ENCODE assay signal across 8 cellular contexts in the genomic region with DNA sequence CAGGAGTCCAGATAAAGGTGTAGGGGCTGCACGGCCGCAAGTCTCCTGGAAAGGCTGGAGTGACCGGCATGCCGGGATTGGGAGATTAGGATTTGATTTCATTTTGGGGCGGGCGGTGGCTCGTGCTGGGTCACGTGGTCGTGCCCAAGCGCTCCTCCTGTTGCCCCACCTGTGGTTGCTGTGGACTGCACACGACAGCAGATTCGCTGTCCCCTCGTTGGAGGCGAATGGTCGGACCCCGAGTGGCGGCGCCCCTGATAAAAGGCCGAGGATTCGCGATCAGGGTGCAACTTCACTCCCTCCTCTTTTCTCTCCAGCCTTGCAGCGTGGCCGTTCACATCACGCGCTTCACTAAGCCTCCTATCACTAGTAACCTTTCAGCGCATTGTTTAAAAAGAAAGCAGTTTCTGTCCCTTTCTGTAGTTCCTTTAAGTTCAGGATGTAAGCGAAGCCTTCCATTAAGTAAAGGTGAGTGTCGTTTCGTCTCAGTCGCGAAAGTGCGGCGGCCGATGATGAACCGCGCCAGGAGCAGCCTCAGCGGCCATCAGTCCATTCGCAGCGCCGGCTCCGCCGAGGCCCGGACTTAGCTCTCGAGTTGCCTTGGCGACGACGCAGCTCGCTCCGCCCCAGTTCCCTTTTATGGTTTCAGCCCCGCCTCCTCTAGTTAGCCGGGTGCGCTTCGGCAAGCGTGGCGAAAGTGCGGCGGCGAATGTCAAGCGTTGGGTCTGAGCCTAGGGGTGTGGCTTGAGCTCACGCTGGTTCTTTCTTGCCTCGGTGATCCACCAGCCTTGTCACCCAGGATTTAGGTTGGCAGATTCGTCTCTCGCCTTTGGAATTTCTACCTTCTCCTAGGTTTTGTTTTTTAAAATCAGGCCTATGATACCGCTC. TPM values are rescaled to one million over a fixed set of nuclear protein-coding genes. Genes with fewer than 3 reads are reported as not detected.
DNase-seq lines count a peak whose midpoint lies in the region; ATAC-seq and TF ChIP-seq lines count a peak whose summit lies in the region.

No MANE protein-coding gene starts in this region.

- peak overlapping the region; percentile 91 for H3K4ac ChIP-seq in neuronal stem cell (ENCODE audit: low read length)

- H3K9me3 ChIP-seq in gastroesophageal sphincter (no peaks in the 10 kb centered on the region), neuronal stem cell (replicated peaks in 1 of 2; ENCODE audit: control insufficient read depth in 2 of 2, insufficient read depth in 1 of 2, low read depth in 1 of 2, low read length in 2 of 2) (no peaks in the 10 kb centered on the region)

- H3K4me3 ChIP-seq in gastroesophageal sphincter (peak overlapping the region; percentile 78 to 81), neuronal stem cell (ENCODE audit: low read length in 2 of 2) (peak overlapping the region; percentile 96 to 100)

- H3K4me1 ChIP-seq in gastroesophageal sphincter = peaks cover 0 to 53% (median 22%) of the 10 kb centered on the region in 3 donors
- H3K4me1 ChIP-seq in neuronal stem cell (ENCODE audit: control insufficient read depth in 2 of 2, insufficient read depth in 1 of 2, low read depth in 1 of 2, low read length in 2 of 2) = peaks cover 12 to 13% of the 10 kb centered on the region in 2 donors

- H2BK15ac ChIP-seq in neuronal stem cell (ENCODE audit: low read length) = peak overlapping the region; percentile 90

- H4K91ac ChIP-seq in neuronal stem cell (ENCODE audit: low read depth, low read length, poor library complexity) = peak overlapping the region; percentile 96

- no peak overlapping the region for H2BK120ac ChIP-seq in neuronal stem cell (ENCODE audit: low read depth, low read length)

- H3K27ac ChIP-seq in gastroesophageal sphincter (peak overlapping the region; percentile 25 to 90 (median 86)), neuronal stem cell (replicated peaks; ENCODE audit: low read length) (peak overlapping the region; percentile 71)

- H2BK5ac ChIP-seq in neuronal stem cell (ENCODE audit: low read length) = peak overlapping the region; percentile 54

- DNase-seq in DMS53 (lab: John Stamatoyannopoulos, UW) (peak; percentile 99), Kasumi-1 (lab: John Stamatoyannopoulos, UW) (peak; percentile 97), SIG-M5 treated with dmso at 0.1 percent for 504 hours (lab: John Stamatoyannopoulos, UW; ENCODE audit: unreplicated experiment) (peak; percentile 96), neuronal stem cell (ENCODE audit: low spot score) (peak; percentile 99), stromal cell of bone marrow (ENCODE audit: low read depth) (peak; percentile 97)
- DNase-seq in activated naive CD4-positive, alpha-beta T cell treated with anti-CD3 and anti-CD28 coated beads, Interleukin-2, amount 50 U/mL, for 16 hours = peak; percentile 91

- no peak for TF ChIP-seq EP300 in gastroesophageal sphincter (IDR thresholded peaks at IDR 0.05)

- TF ChIP-seq POLR2A in gastroesophageal sphincter (IDR thresholded peaks at IDR 0.05) = no peak

- no peak overlapping the region for H4K8ac ChIP-seq in neuronal stem cell (ENCODE audit: low read depth, low read length)

- H3K27me3 ChIP-seq in gastroesophageal sphincter (no peaks in the 10 kb centered on the region), neuronal stem cell (ENCODE audit: control insufficient read depth in 3 of 3, insufficient read depth in 3 of 3, low read depth in 1 of 3, low read length in 3 of 3) (no peaks in the 10 kb centered on the region)

- H3K18ac ChIP-seq in neuronal stem cell (ENCODE audit: low read length) = peak overlapping the region; percentile 84

- peak overlapping the region; percentile 92 for H2AFZ ChIP-seq in neuronal stem cell (ENCODE audit: low read length)

- H2BK12ac ChIP-seq in neuronal stem cell (ENCODE audit: low read length) = no peak overlapping the region

- no peak overlapping the region for H3K14ac ChIP-seq in neuronal stem cell (ENCODE audit: low read length)

- ATAC-seq in GM21717 (IDR thresholded peaks at IDR 0.05; ENCODE audit: unreplicated experiment) (peak; percentile 52), gastroesophageal sphincter (peak; percentile 93)

- peaks cover 8% of the 10 kb centered on the region for H3K79me1 ChIP-seq in neuronal stem cell (ENCODE audit: low read depth, low read length)

- 0 to 1% methylated on average over 5 to 30 of the region's 64 CpGs for WGBS in gastroesophageal sphincter (ENCODE audit: low coverage in 1 of 2), 2 donors
- WGBS in neuronal stem cell (ENCODE audit: extremely low coverage in 2 of 2, insufficient read length in 2 of 2, insufficient replicate concordance in 1 of 2), 2 donors = no CpG with 5 or more reads among the region's 64 CpGs

- peaks cover 0 to 31% of the 10 kb centered on the region in 2 donors for H3K36me3 ChIP-seq in gastroesophageal sphincter
- peaks cover 13 to 52% of the 10 kb centered on the region in 2 donors for H3K36me3 ChIP-seq in neuronal stem cell (replicated peaks in 1 of 2; ENCODE audit: control insufficient read depth in 2 of 2, insufficient read depth in 2 of 2, low read length in 2 of 2)

- H2AK5ac ChIP-seq in neuronal stem cell (ENCODE audit: low read depth, low read length) = peak overlapping the region; percentile 91

- no peak overlapping the region for H3K23ac ChIP-seq in neuronal stem cell (ENCODE audit: low read depth, low read length, poor library complexity)

- TF ChIP-seq CTCF in gastroesophageal sphincter (IDR thresholded peaks at IDR 0.05) = peak in 1 of 4 experiments; percentile 6

- H3K9ac ChIP-seq in neuronal stem cell (ENCODE audit: low read depth, low read length, poor library complexity) = peak overlapping the region; percentile 75

- H3K4me2 ChIP-seq in neuronal stem cell (ENCODE audit: insufficient read depth, low read length, poor library complexity, severe bottlenecking) = peak overlapping the region; percentile 67

RNA-seq across cellular contexts. Expression of a gene that starts 1.7 kb away (rescaled TPM):
- total RNA-seq in gastroesophageal sphincter = 10 to 100 TPM; 22.6 to 51.4 (median 24.6) TPM
- polyA plus RNA-seq in neuronal stem cell (2013, experiment 1 of 2) = 15.6 TPM
- polyA plus RNA-seq in neuronal stem cell (2013, experiment 2 of 2) = 15.8 TPM

RNA-seq across cellular contexts. Expression of a gene that starts 12.2 kb away (rescaled TPM):
- total RNA-seq in gastroesophageal sphincter = 10 to 100 TPM in 3 of 4 donors, 1 to 10 TPM in 1; 6.4 to 17.6 (median 14.8) TPM
- 19.2 TPM for polyA plus RNA-seq in neuronal stem cell (2013, experiment 1 of 2)
- 18.7 TPM for polyA plus RNA-seq in neuronal stem cell (2013, experiment 2 of 2)

RNA-seq across cellular contexts. Expression of a gene that starts 15.0 kb away (rescaled TPM):
- under 1 TPM in 1 of 4 donors, not detected in 3; 0.50 TPM for total RNA-seq in gastroesophageal sphincter
- polyA plus RNA-seq in neuronal stem cell (2013, experiment 1 of 2) = 1.2 TPM
- polyA plus RNA-seq in neuronal stem cell (2013, experiment 2 of 2) = 1.0 TPM

RNA-seq across cellular contexts. Expression of a gene that starts 52.4 kb away (rescaled TPM):
- total RNA-seq in gastroesophageal sphincter = 10 to 100 TPM; 33.6 to 82.5 (median 54.7) TPM
- 37.0 TPM for polyA plus RNA-seq in neuronal stem cell (2013, experiment 1 of 2)
- polyA plus RNA-seq in neuronal stem cell (2013, experiment 2 of 2) = 35.8 TPM

Comparison
In these comparisons a context has a peak if more than half of its experiments do, and no peak if none do; other contexts are left out.
1. Peak in every context shown above with its lines: DNase-seq, ATAC-seq, H3K4me3 ChIP-seq and H3K27ac ChIP-seq.